In genomic region chr9:16262467-16263261, GRCh38 we compare ENCODE assay signal across 15 cellular contexts.
DNase-seq lines count a peak whose midpoint lies in the region; ATAC-seq, FAIRE-seq and TF ChIP-seq lines count a peak whose summit lies in the region.
"Had no signal": no experiment of that assay in that cellular context is flagged by ENCODE, and none has a peak within 500 bp of the region (broad histone marks: within the 10 kb centered on the region; RNA-seq: fewer than 3 reads in every experiment).

No MANE protein-coding gene starts in this region.

- TF ChIP-seq EP300 in A549 (IDR thresholded peaks at IDR 0.05), result no peak
- TF ChIP-seq EP300 in gastroesophageal sphincter (IDR thresholded peaks at IDR 0.05), result no peak

- TF ChIP-seq CTCF in A549 (IDR thresholded peaks at IDR 0.05), result no peak
- TF ChIP-seq CTCF in HEK293 (tag by site-specific recombination; IDR thresholded peaks at IDR 0.05), result no peak
- no peak for TF ChIP-seq CTCF in endothelial cell of umbilical vein (IDR thresholded peaks at IDR 0.05; ENCODE audit: extremely low read depth in 1 of 2, insufficient read depth in 1 of 2, low read depth in 1 of 2, low read length in 2 of 2)
- no peak for TF ChIP-seq CTCF in gastroesophageal sphincter (IDR thresholded peaks at IDR 0.05)
- TF ChIP-seq CTCF in left lung (IDR thresholded peaks at IDR 0.05), result no peak

- 35% methylated on average over 14 of the region's 14 CpGs for WGBS in A549 (ENCODE audit: missing lambda C conversion rate)
- WGBS in gastroesophageal sphincter (ENCODE audit: low coverage in 1 of 2), 2 donors, result 63 to 64% methylated on average over 7 to 12 of the region's 14 CpGs

- POLR2A ChIA-PET in A549 (lab: Yijun Ruan, JAX) (no interaction called here), HEK293 (lab: Yijun Ruan, JAX) (no interaction called here), endothelial cell of umbilical vein (lab: Charles Lee) (no interaction called here)

- dilution Hi-C loops in endothelial cell of umbilical vein (cut with MboI; ENCODE audit: extremely low pct_ligation_motif_present, low sequenced_read_pairs), result no loop called here

- H3K4me3 ChIP-seq in A549 (no peak overlapping the region), HEK293 (ENCODE audit: low read depth, low read length) (no peak overlapping the region), endothelial cell of umbilical vein (replicated peaks in 1 of 3; ENCODE audit: insufficient read depth in 1 of 3, low read depth in 1 of 3, low read length in 3 of 3) (no peak overlapping the region), gastroesophageal sphincter (no peak overlapping the region), left lung (no peak overlapping the region)

- TF ChIP-seq POLR2A in A549 (IDR thresholded peaks at IDR 0.05; ENCODE audit: low read length) (no peak), endothelial cell of umbilical vein (IDR thresholded peaks at IDR 0.05; ENCODE audit: low read depth, low read length) (no peak), gastroesophageal sphincter (IDR thresholded peaks at IDR 0.05) (no peak)

- FAIRE-seq in A549 (lab: Jason Lieb, UNC) (no peak), endothelial cell of umbilical vein (lab: Jason Lieb, UNC) (no peak)
- FAIRE-seq: islet of Langerhans had no signal

- peak in 1 of 2 experiments; percentile 28; a peak in 2 of 6 replicates for ATAC-seq in A549
- no peak for ATAC-seq in HG02763 (IDR thresholded peaks at IDR 0.05; ENCODE audit: unreplicated experiment)
- no peak for ATAC-seq in gastroesophageal sphincter
- ATAC-seq in left lung, result no peak
- ATAC-seq: activated CD8-positive, alpha-beta T cell treated with anti-CD3 and anti-CD28 coated beads for 36 hours; natural killer cell treated with Interleukin-12 subunit alpha and Interleukin-12 subunit beta and Interleukin-15 and Interleukin-18, amount 100 ng/mL, for 72 hours had no signal

- H3K4me2 ChIP-seq in A549, result peak overlapping the region; percentile 49
- no peak overlapping the region for H3K4me2 ChIP-seq in endothelial cell of umbilical vein (ENCODE audit: insufficient read depth, low read length)

- intact Hi-C loops in endothelial cell of umbilical vein (cut with micrococcal nuclease), result loop anchor here (10.0 kb wide), 1 partner anchor 462 kb away; no protein-coding TSS in a partner anchor
- intact Hi-C loops in head of caudate nucleus (cut with DNase I), result no loop called here
- intact Hi-C loops in left lung (cut with DNase I), result no loop called here

- no peaks in the 10 kb centered on the region for H3K79me2 ChIP-seq in endothelial cell of umbilical vein (ENCODE audit: control insufficient read depth, insufficient read depth, low read length)

- no peaks in the 10 kb centered on the region for H3K36me3 ChIP-seq in HEK293 (ENCODE audit: control insufficient read depth in 2 of 2, insufficient read depth in 1 of 2, low read length in 2 of 2)
- H3K36me3 ChIP-seq in endothelial cell of umbilical vein (ENCODE audit: control insufficient read depth in 2 of 2, extremely low read depth in 1 of 2, insufficient read depth in 2 of 2, low read length in 2 of 2), result no peaks in the 10 kb centered on the region
- H3K36me3 ChIP-seq in gastroesophageal sphincter, result no peaks in the 10 kb centered on the region
- no peaks in the 10 kb centered on the region for H3K36me3 ChIP-seq in left lung

- no TSS peak for BruUV-seq in endothelial cell of umbilical vein (replicated peaks; lab: Mats Ljungman, UMichigan)

- peak overlapping the region; percentile 19 to 71; a peak in 5 of 6 replicates for H3K27ac ChIP-seq in A549
- no peak overlapping the region for H3K27ac ChIP-seq in HEK293 (ENCODE audit: extremely low read depth, low read depth, low read length)
- no peak overlapping the region for H3K27ac ChIP-seq in endothelial cell of umbilical vein (ENCODE audit: insufficient read depth, low read depth, low read length)
- no peak overlapping the region for H3K27ac ChIP-seq in gastroesophageal sphincter
- H3K27ac ChIP-seq in left lung, result no peak overlapping the region

- H3K9ac ChIP-seq in endothelial cell of umbilical vein (replicated peaks; ENCODE audit: extremely low read depth, insufficient read depth, low read length), result no peak overlapping the region

- H3K9me1 ChIP-seq in endothelial cell of umbilical vein (replicated peaks; ENCODE audit: control insufficient read depth, extremely low read depth, insufficient read depth, low read length), result no peaks in the 10 kb centered on the region

- DNase-seq in A549 (ENCODE audit: low read depth in 1 of 2, low spot score in 1 of 2) (no peak), NCI-H748 treated with DMSO at 0.1 percent for 48 hours (lab: John Stamatoyannopoulos, UW) (peak; percentile 36), endothelial cell of umbilical vein (ENCODE audit: low read depth, low spot score) (peak; percentile 6), head of caudate nucleus (no peak), left lung (no peak)
- DNase-seq: activated CD8-positive, alpha-beta T cell treated with anti-CD3 and anti-CD28 coated beads for 36 hours; activated naive CD4-positive, alpha-beta T cell treated with anti-CD3 and anti-CD28 coated beads for 36 hours; stimulated activated CD4-positive, alpha-beta T cell treated with anti-CD3 and anti-CD28 coated beads, Interleukin-12 subunit alpha, Interleukin-12 subunit beta, amount 100 ng/mL, for 4 hours; stimulated activated CD8-positive, alpha-beta memory T cell treated with anti-CD3 and anti-CD28 coated beads, Interleukin-4, amount 100 ng/mL, for 48 hours; T-helper 2 cell had no signal

- H3K27me3 ChIP-seq in endothelial cell of umbilical vein (ENCODE audit: control insufficient read depth in 2 of 2, insufficient read depth in 2 of 2, low read length in 2 of 2) (no peaks in the 10 kb centered on the region), gastroesophageal sphincter (no peaks in the 10 kb centered on the region), left lung (peaks cover 0 to 3% of the 10 kb centered on the region in 2 donors)

- H3K4me1 ChIP-seq in A549, result peaks cover 30% of the 10 kb centered on the region
- peaks cover 8% of the 10 kb centered on the region for H3K4me1 ChIP-seq in HEK293 (ENCODE audit: control insufficient read depth, insufficient read depth, low read length)
- no peaks in the 10 kb centered on the region for H3K4me1 ChIP-seq in endothelial cell of umbilical vein (ENCODE audit: control insufficient read depth, extremely low read depth, insufficient read depth, low read length)
- H3K4me1 ChIP-seq in gastroesophageal sphincter, result peaks cover 0 to 5% (median 0%) of the 10 kb centered on the region in 3 donors
- H3K4me1 ChIP-seq in left lung, result no peaks in the 10 kb centered on the region

- CTCF ChIA-PET in A549 (lab: Yijun Ruan, JAX), result interaction anchor here (1.6 kb wide), 1 partner anchor 49 kb away, joined by 3 read pairs; no protein-coding TSS in a partner anchor
- CTCF ChIA-PET in HEK293 (lab: Yijun Ruan, JAX), result interaction anchor here (0.7 to 1.0 kb wide), 2 partner anchors 9 to 260 kb away, joined by 3 read pairs; no protein-coding TSS in a partner anchor
- CTCF ChIA-PET in endothelial cell of umbilical vein (lab: Charles Lee), result no interaction called here

- no peaks in the 10 kb centered on the region for H4K20me1 ChIP-seq in endothelial cell of umbilical vein (replicated peaks; ENCODE audit: control insufficient read depth, extremely low read depth, insufficient read depth, low read length)

- H2AFZ ChIP-seq in endothelial cell of umbilical vein (ENCODE audit: low read depth, low read length), result no peak overlapping the region

- no peak for TF ChIP-seq RAD21 in A549 (conservative IDR thresholded peaks at IDR 0.05 in 1 of 2, IDR thresholded peaks at IDR 0.05 in 1 of 2)

- H3K9me3 ChIP-seq in A549, result no peaks in the 10 kb centered on the region
- no peaks in the 10 kb centered on the region for H3K9me3 ChIP-seq in HEK293 (ENCODE audit: control insufficient read depth, insufficient read depth, low read depth, low read length)
- H3K9me3 ChIP-seq in endothelial cell of umbilical vein (replicated peaks; ENCODE audit: control insufficient read depth, insufficient read depth, low read length), result no peaks in the 10 kb centered on the region
- H3K9me3 ChIP-seq in gastroesophageal sphincter, result no peaks in the 10 kb centered on the region
- no peaks in the 10 kb centered on the region for H3K9me3 ChIP-seq in left lung

TF ChIP-seq in A549, 52 proteins besides CTCF, POLR2A, EP300 and RAD21:
- TF ChIP-seq CEBPB (IDR thresholded peaks at IDR 0.05) (peak in 1 of 2 experiments; percentile 44; a peak in 1 of 4 replicates), ATOH8 (CRISPR knock-in tag; IDR thresholded peaks at IDR 0.05; ENCODE audit: low read depth) (no peak), MAZ (IDR thresholded peaks at IDR 0.05; ENCODE audit: borderline replicate concordance, low read depth, low read length) (no peak)

TF ChIP-seq in HEK293, 187 proteins besides CTCF, POLR2A, EP300 and RAD21 (continues in another document):
- TF ChIP-seq SP7 (tag by site-specific recombination; IDR thresholded peaks at IDR 0.05), result no peak
- no peak for TF ChIP-seq SP2 (tag by site-specific recombination; IDR thresholded peaks at IDR 0.05)
- no peak for TF ChIP-seq ZNF830 (tag by site-specific recombination; IDR thresholded peaks at IDR 0.05; ENCODE audit: low read depth)
- peak; percentile 59 for TF ChIP-seq GLIS1 (tag by site-specific recombination; IDR thresholded peaks at IDR 0.05)
- TF ChIP-seq ZSCAN23 (tag by site-specific recombination; IDR thresholded peaks at IDR 0.05), result no peak
- peak; percentile 59 for TF ChIP-seq ZIC2 (tag by site-specific recombination; IDR thresholded peaks at IDR 0.05)

TF ChIP-seq in endothelial cell of umbilical vein, 7 proteins besides CTCF, POLR2A, EP300 and RAD21:
- TF ChIP-seq POLR2AphosphoS5 (IDR thresholded peaks at IDR 0.05; ENCODE audit: insufficient read depth, low read depth, low read length) (no peak), MAX (IDR thresholded peaks at IDR 0.05; ENCODE audit: insufficient read depth, insufficient read length) (no peak), GATA2 (IDR thresholded peaks at IDR 0.05; ENCODE audit: insufficient read depth, insufficient read length, low read depth, low read length) (no peak), JUN (IDR thresholded peaks at IDR 0.05; ENCODE audit: borderline replicate concordance, insufficient read depth, insufficient read length, low read depth) (no peak), EZH2 (IDR thresholded peaks at IDR 0.05; ENCODE audit: borderline replicate concordance, low read depth, low read length, severe bottlenecking) (no peak), MYC (IDR thresholded peaks at IDR 0.05; ENCODE audit: low read depth, low read length) (no peak), FOS (IDR thresholded peaks at IDR 0.05; ENCODE audit: borderline replicate concordance, insufficient read depth, low read length) (no peak)
TF ChIP-seq in endothelial cell of umbilical vein: peak in this region for 0.

Comparison
In these comparisons a context has a peak if more than half of its experiments do, and no peak if none do; other contexts are left out.
1. DNase-seq: peak in NCI-H748 treated with DMSO at 0.1 percent for 48 hours (single experiment) and endothelial cell of umbilical vein (single experiment); none in A549 (0 of 2), head of caudate nucleus (0 of 42) and left lung (0 of 2).
2. H3K27ac ChIP-seq: peak in A549 (2 of 2); none in HEK293 (single experiment), endothelial cell of umbilical vein (single experiment), gastroesophageal sphincter (0 of 4) and left lung (0 of 2).